16 cellular contexts compared by ENCODE assay signal in genomic region chr12:55812088-55812487, GRCh38. TPM values are rescaled to one million over a fixed set of nuclear protein-coding genes. Genes with fewer than 3 reads are reported as not detected.
A peak's percentile ranks its signal among the peaks of the same experiment; 100 is the strongest.
DNase-seq lines count a peak whose midpoint lies in the region; ATAC-seq lines count a peak whose summit lies in the region.
"Had no signal": no experiment of that assay in that cellular context is flagged by ENCODE, and none has a peak within 500 bp of the region (broad histone marks: within the 10 kb centered on the region; RNA-seq: fewer than 3 reads in every experiment).

No MANE protein-coding gene starts in this region.

- POLR2A ChIA-PET in activated CD4-positive, alpha-beta T cell treated with anti-CD3 and anti-CD28 coated beads for 36 hours (lab: Charles Lee), result interaction anchor here (0.6 to 0.7 kb wide), 3 partner anchors 13 to 201 kb away, joined by 3 to 4 read pairs (median 3); no protein-coding TSS in a partner anchor
- POLR2A ChIA-PET in CD8-positive, alpha-beta memory T cell (lab: Charles Lee), result interaction anchor here (1.1 kb wide), 1 partner anchor 17 kb away, joined by 3 read pairs; the partner anchor contains the start of gene DNAJC14
- POLR2A ChIA-PET in naive thymus-derived CD4-positive, alpha-beta T cell (lab: Charles Lee), result interaction anchor here (0.7 to 10.9 kb wide), 4 partner anchors 12 to 132 kb away, joined by 3 to 243 read pairs (median 4); partner anchors contain the start of genes DGKA and PYM1

- peaks cover 5% of the 10 kb centered on the region for H3K36me3 ChIP-seq in CD8-positive, alpha-beta memory T cell (ENCODE audit: insufficient read depth, low read length)
- peaks cover 0 to 18% (median 6%) of the 10 kb centered on the region in 3 experiments for H3K36me3 ChIP-seq in naive thymus-derived CD4-positive, alpha-beta T cell (ENCODE audit: control insufficient read depth in 2 of 3, insufficient read depth in 3 of 3, low read length in 3 of 3)

- H3K27me3 ChIP-seq in CD8-positive, alpha-beta memory T cell (ENCODE audit: insufficient read depth, low read length, poor library complexity, severe bottlenecking), result no peaks in the 10 kb centered on the region
- H3K27me3 ChIP-seq in naive thymus-derived CD4-positive, alpha-beta T cell (ENCODE audit: control insufficient read depth in 2 of 2, insufficient read depth in 2 of 2, low read length in 2 of 2), result no peaks in the 10 kb centered on the region

- H3K27ac Mint-ChIP-seq in activated CD4-positive, alpha-beta T cell treated with anti-CD3 and anti-CD28 coated beads for 36 hours, result peak overlapping the region; percentile 44
- peak overlapping the region in 6 of 8 donors; percentile 1 to 76 (median 27) for H3K27ac Mint-ChIP-seq in CD8-positive, alpha-beta memory T cell
- peak overlapping the region; percentile 17 for H3K27ac Mint-ChIP-seq in activated naive CD8-positive, alpha-beta T cell treated with anti-CD3 and anti-CD28 coated beads, Interleukin-2, amount 50 U/mL, for 24 hours
- peak overlapping the region in 7 of 9 donors; percentile 20 to 78 (median 25) for H3K27ac Mint-ChIP-seq in naive thymus-derived CD4-positive, alpha-beta T cell

- no peak overlapping the region for H3K4me3 Mint-ChIP-seq in activated CD4-positive, alpha-beta T cell treated with anti-CD3 and anti-CD28 coated beads for 36 hours
- peak overlapping the region in 1 of 7 donors; percentile 23 for H3K4me3 Mint-ChIP-seq in CD8-positive, alpha-beta memory T cell
- no peak overlapping the region for H3K4me3 Mint-ChIP-seq in activated naive CD8-positive, alpha-beta T cell treated with anti-CD3 and anti-CD28 coated beads, Interleukin-2, amount 50 U/mL, for 24 hours
- H3K4me3 Mint-ChIP-seq in naive thymus-derived CD4-positive, alpha-beta T cell, result peak overlapping the region in 2 of 10 donors; percentile 4 to 18

- H3K36me3 Mint-ChIP-seq in activated CD4-positive, alpha-beta T cell treated with anti-CD3 and anti-CD28 coated beads for 36 hours (ENCODE audit: low read depth), result peaks cover 45% of the 10 kb centered on the region
- peaks cover 0 to 62% (median 7%) of the 10 kb centered on the region in 3 donors for H3K36me3 Mint-ChIP-seq in CD8-positive, alpha-beta memory T cell
- H3K36me3 Mint-ChIP-seq in activated naive CD8-positive, alpha-beta T cell treated with anti-CD3 and anti-CD28 coated beads, Interleukin-2, amount 50 U/mL, for 24 hours (ENCODE audit: low read depth), result peaks cover 38% of the 10 kb centered on the region
- H3K36me3 Mint-ChIP-seq in naive thymus-derived CD4-positive, alpha-beta T cell, result peaks cover 0 to 22% (median 12%) of the 10 kb centered on the region in 5 donors

- CTCF ChIA-PET in activated CD4-positive, alpha-beta T cell treated with anti-CD3 and anti-CD28 coated beads for 36 hours (lab: Charles Lee), result interaction anchor here (0.6 to 1.9 kb wide), 6 partner anchors 12 to 267 kb away, joined by 3 to 10 read pairs (median 4); no protein-coding TSS in a partner anchor
- CTCF ChIA-PET in CD8-positive, alpha-beta memory T cell (lab: Charles Lee), result interaction anchor here (1.4 to 1.8 kb wide), 2 partner anchors 11 to 13 kb away, joined by 3 to 4 read pairs; no protein-coding TSS in a partner anchor
- CTCF ChIA-PET in naive thymus-derived CD4-positive, alpha-beta T cell (lab: Charles Lee), result interaction anchor here (1.0 to 1.2 kb wide), 3 partner anchors 118 to 174 kb away, joined by 3 read pairs; no protein-coding TSS in a partner anchor

- no peaks in the 10 kb centered on the region for H3K9me3 Mint-ChIP-seq in activated CD4-positive, alpha-beta T cell treated with anti-CD3 and anti-CD28 coated beads for 36 hours (ENCODE audit: low read depth)
- H3K9me3 Mint-ChIP-seq in CD8-positive, alpha-beta memory T cell, result no peaks in the 10 kb centered on the region
- H3K9me3 Mint-ChIP-seq in activated naive CD8-positive, alpha-beta T cell treated with anti-CD3 and anti-CD28 coated beads, Interleukin-2, amount 50 U/mL, for 24 hours, result no peaks in the 10 kb centered on the region
- peaks cover 0 to 2% (median 0%) of the 10 kb centered on the region in 11 donors for H3K9me3 Mint-ChIP-seq in naive thymus-derived CD4-positive, alpha-beta T cell

- no peak for DNase-seq in activated CD4-positive, alpha-beta T cell treated with anti-CD3 and anti-CD28 coated beads for 36 hours
- DNase-seq in activated CD4-positive, alpha-beta T cell treated with anti-CD3 and anti-CD28 coated beads for 4 hours, result no peak
- no peak for DNase-seq in CD8-positive, alpha-beta memory T cell
- DNase-seq in activated naive CD8-positive, alpha-beta T cell treated with anti-CD3 and anti-CD28 coated beads, Interleukin-2, amount 50 U/mL, for 24 hours, result no peak
- DNase-seq in naive thymus-derived CD4-positive, alpha-beta T cell, result no peak
- no peak for DNase-seq in NCI-H526 treated with DMSO at 0.1 percent for 48 hours (lab: John Stamatoyannopoulos, UW)
- DNase-seq in epidermal melanocyte (ENCODE audit: insufficient read length, low spot score), result no peak
- DNase-seq: DMS 273 treated with DMSO at 0.1 percent for 48 hours, H7, IMR-90, MV-4-11, NCI-H1417 treated with DMSO at 0.1 percent for 48 hours, NCI-H2029 treated with DMSO at 0.1 percent for 48 hours, NCI-H510A treated with DMSO at 0.1 percent for 48 hours had no signal

- peaks cover 26% of the 10 kb centered on the region for H3K4me1 ChIP-seq in CD8-positive, alpha-beta memory T cell (ENCODE audit: insufficient read depth, low read length)
- peaks cover 10 to 36% of the 10 kb centered on the region in 2 donors for H3K4me1 ChIP-seq in naive thymus-derived CD4-positive, alpha-beta T cell (ENCODE audit: control insufficient read depth in 2 of 2, insufficient read depth in 2 of 2, low read length in 2 of 2)

- intact Hi-C loops in activated CD4-positive, alpha-beta T cell treated with anti-CD3 and anti-CD28 coated beads for 36 hours (cut with DNase I, micrococcal nuclease), result no loop called here
- intact Hi-C loops in naive thymus-derived CD4-positive, alpha-beta T cell (cut with micrococcal nuclease), result no loop called here

- no peaks in the 10 kb centered on the region for H3K9me3 ChIP-seq in CD8-positive, alpha-beta memory T cell (ENCODE audit: low read length)
- H3K9me3 ChIP-seq in naive thymus-derived CD4-positive, alpha-beta T cell (ENCODE audit: control insufficient read depth in 2 of 3, low read length in 3 of 3), result no peaks in the 10 kb centered on the region

- no peak for ATAC-seq in activated CD4-positive, alpha-beta T cell treated with anti-CD3 and anti-CD28 coated beads for 36 hours
- no peak for ATAC-seq in activated naive CD8-positive, alpha-beta T cell treated with anti-CD3 and anti-CD28 coated beads, Interleukin-2, amount 50 U/mL, for 24 hours
- ATAC-seq in naive thymus-derived CD4-positive, alpha-beta T cell, result no peak
- no peak for ATAC-seq in GM19324 (IDR thresholded peaks at IDR 0.05; ENCODE audit: low FRiP score, unreplicated experiment)

- no peaks in the 10 kb centered on the region for H3K27me3 Mint-ChIP-seq in activated CD4-positive, alpha-beta T cell treated with anti-CD3 and anti-CD28 coated beads for 36 hours
- no peaks in the 10 kb centered on the region for H3K27me3 Mint-ChIP-seq in CD8-positive, alpha-beta memory T cell
- no peaks in the 10 kb centered on the region for H3K27me3 Mint-ChIP-seq in activated naive CD8-positive, alpha-beta T cell treated with anti-CD3 and anti-CD28 coated beads, Interleukin-2, amount 50 U/mL, for 24 hours
- no peaks in the 10 kb centered on the region for H3K27me3 Mint-ChIP-seq in naive thymus-derived CD4-positive, alpha-beta T cell

- no peak overlapping the region for H3K4me3 ChIP-seq in CD8-positive, alpha-beta memory T cell (ENCODE audit: low read length)
- no peak overlapping the region for H3K4me3 ChIP-seq in naive thymus-derived CD4-positive, alpha-beta T cell (ENCODE audit: low read length)

- peaks cover 43% of the 10 kb centered on the region for H3K4me1 Mint-ChIP-seq in activated CD4-positive, alpha-beta T cell treated with anti-CD3 and anti-CD28 coated beads for 36 hours
- peaks cover 46 to 70% (median 49%) of the 10 kb centered on the region in 3 donors for H3K4me1 Mint-ChIP-seq in CD8-positive, alpha-beta memory T cell
- peaks cover 43% of the 10 kb centered on the region for H3K4me1 Mint-ChIP-seq in activated naive CD8-positive, alpha-beta T cell treated with anti-CD3 and anti-CD28 coated beads, Interleukin-2, amount 50 U/mL, for 24 hours
- peaks cover 32 to 71% (median 56%) of the 10 kb centered on the region in 7 donors for H3K4me1 Mint-ChIP-seq in naive thymus-derived CD4-positive, alpha-beta T cell

- H3K27ac ChIP-seq in CD8-positive, alpha-beta memory T cell (ENCODE audit: low read depth, low read length), result no peak overlapping the region
- no peak overlapping the region for H3K27ac ChIP-seq in naive thymus-derived CD4-positive, alpha-beta T cell (ENCODE audit: low read depth, low read length)
- H3K27ac ChIP-seq: 22Rv1 had no signal

RNA-seq across cellular contexts. Expression of gene SARNP, which starts 5.4 kb away (rescaled TPM):
- 100 to 1,000 TPM; 111 to 114 TPM for total RNA-seq in activated CD4-positive, alpha-beta T cell treated with anti-CD3 and anti-CD28 coated beads for 36 hours
- total RNA-seq in CD8-positive, alpha-beta memory T cell, result 100 to 1,000 TPM in 1 of 2 experiments, 10 to 100 TPM in 1; 89.7 to 103 TPM
- 109 TPM for polyA plus RNA-seq in CD8-positive, alpha-beta memory T cell
- 10 to 100 TPM; 28.0 to 73.0 (median 41.7) TPM for total RNA-seq in naive thymus-derived CD4-positive, alpha-beta T cell
- polyA plus RNA-seq in naive thymus-derived CD4-positive, alpha-beta T cell, result 100 to 1,000 TPM in 1 of 2 donors, 10 to 100 TPM in 1; 89.7 to 115 TPM

RNA-seq across cellular contexts. Expression of gene ORMDL2, which starts 5.8 kb away (rescaled TPM):
- total RNA-seq in activated CD4-positive, alpha-beta T cell treated with anti-CD3 and anti-CD28 coated beads for 36 hours, result 10 to 100 TPM; 29.4 to 35.6 TPM
- 10 to 100 TPM; 49.0 to 49.7 TPM for total RNA-seq in CD8-positive, alpha-beta memory T cell
- polyA plus RNA-seq in CD8-positive, alpha-beta memory T cell, result 110 TPM
- total RNA-seq in naive thymus-derived CD4-positive, alpha-beta T cell, result 10 to 100 TPM; 12.3 to 67.3 (median 40.5) TPM
- polyA plus RNA-seq in naive thymus-derived CD4-positive, alpha-beta T cell, result 100 to 1,000 TPM in 1 of 2 donors, 10 to 100 TPM in 1; 96.0 to 107 TPM

RNA-seq across cellular contexts. Expression of gene DNAJC14, which starts 17.3 kb away (rescaled TPM):
- total RNA-seq in activated CD4-positive, alpha-beta T cell treated with anti-CD3 and anti-CD28 coated beads for 36 hours, result 10 to 100 TPM; 29.9 to 31.1 TPM
- total RNA-seq in CD8-positive, alpha-beta memory T cell, result 10 to 100 TPM; 39.1 to 40.8 TPM
- polyA plus RNA-seq in CD8-positive, alpha-beta memory T cell, result 40.2 TPM
- 10 to 100 TPM; 20.3 to 36.1 (median 35.9) TPM for total RNA-seq in naive thymus-derived CD4-positive, alpha-beta T cell
- polyA plus RNA-seq in naive thymus-derived CD4-positive, alpha-beta T cell, result 10 to 100 TPM; 31.9 to 50.4 TPM

RNA-seq across cellular contexts. Expression of gene MMP19, which starts 30.6 kb away (rescaled TPM):
- not detected for total RNA-seq in activated CD4-positive, alpha-beta T cell treated with anti-CD3 and anti-CD28 coated beads for 36 hours
- total RNA-seq in CD8-positive, alpha-beta memory T cell, result 1 to 10 TPM in 1 of 2 experiments, under 1 TPM in 1; 0.29 to 1.0 TPM
- polyA plus RNA-seq in CD8-positive, alpha-beta memory T cell, result not detected
- total RNA-seq in naive thymus-derived CD4-positive, alpha-beta T cell, result under 1 TPM in 4 of 5 experiments, not detected in 1; 0.24 to 0.84 (median 0.54) TPM
- not detected for polyA plus RNA-seq in naive thymus-derived CD4-positive, alpha-beta T cell
